8 cellular contexts compared by ENCODE assay signal in genomic region chr16:16358539-16359240, GRCh38. TPM values are rescaled to one million over a fixed set of nuclear protein-coding genes. Genes with fewer than 3 reads are reported as not detected.
DNase-seq lines count a peak whose midpoint lies in the region; ATAC-seq and TF ChIP-seq lines count a peak whose summit lies in the region.
"Not testable (repeated sequence)": the region's sequence is repeated elsewhere in the genome, so short reads cannot be mapped to it uniquely, and the experiment has no call there.

No MANE protein-coding gene starts in this region.

- not testable (repeated sequence) for TF ChIP-seq POLR2A in right lobe of liver (IDR thresholded peaks at IDR 0.05)

- not testable (repeated sequence) for H3K27ac ChIP-seq in colonic mucosa, right lobe of liver, upper lobe of right lung

- not testable (repeated sequence) for TF ChIP-seq CTCF in BE2C (IDR thresholded peaks at IDR 0.05; ENCODE audit: low read depth, low read length); colonic mucosa (IDR thresholded peaks at IDR 0.05); right lobe of liver (IDR thresholded peaks at IDR 0.05); upper lobe of right lung (IDR thresholded peaks at IDR 0.05)

- H3K27me3 ChIP-seq in BE2C, colonic mucosa, right lobe of liver, upper lobe of right lung: not testable (repeated sequence)

- not testable (repeated sequence) for H3K4me3 ChIP-seq in BE2C (ENCODE audit: low read depth, low read length); colonic mucosa; right lobe of liver; upper lobe of right lung

- H3K36me3 ChIP-seq in BE2C, colonic mucosa, right lobe of liver, upper lobe of right lung: not testable (repeated sequence)

- DNase-seq in BE2C: peak; percentile 3
- DNase-seq in activated CD8-positive, alpha-beta memory T cell treated with anti-CD3 and anti-CD28 coated beads for 24 hours: peak; percentile 26
- peak; percentile 6 for DNase-seq in colonic mucosa
- peak; percentile 3 for DNase-seq in left ventricle myocardium superior
- DNase-seq in right lobe of liver: peak in 2 of 3 donors; percentile 7 to 14
- peak; percentile 20 for DNase-seq in mesenteric fat pad (ENCODE audit: low spot score)
- peak; percentile 25 for DNase-seq in sciatic nerve (ENCODE audit: low spot score)
- DNase-seq in upper lobe of right lung: peak; percentile 48

- ATAC-seq in left ventricle myocardium superior, right lobe of liver, sciatic nerve, upper lobe of right lung: not testable (repeated sequence)

- not testable (repeated sequence) for H3K9me3 ChIP-seq in BE2C, colonic mucosa, right lobe of liver, upper lobe of right lung

- intact Hi-C loops in colonic mucosa (cut with DNase I); left ventricle myocardium superior (cut with micrococcal nuclease); right lobe of liver (cut with DNase I); sciatic nerve (cut with DNase I); upper lobe of right lung (cut with DNase I): not testable (repeated sequence)

- not testable (repeated sequence) for H3K9ac ChIP-seq in colonic mucosa (ENCODE audit: low read depth in 2 of 2, low read length in 2 of 2)

- H3K4me1 ChIP-seq in BE2C, colonic mucosa, right lobe of liver, upper lobe of right lung: not testable (repeated sequence)

- WGBS in right lobe of liver (ENCODE audit: insufficient coverage, low coverage, low lambda C conversion rate, missing lambda C conversion rate): 65% methylated on average over 6 of the region's 40 CpGs

RNA-seq across cellular contexts. Expression of gene NPIPA7, which starts 20.2 kb away (rescaled TPM):
- polyA plus RNA-seq in BE2C (2012; ENCODE audit: insufficient read depth, insufficient read length, low read depth): 3.1 TPM
- total RNA-seq in colonic mucosa (1 to 10 TPM; 5.8 to 6.7 TPM), left ventricle myocardium superior (2.9 TPM), right lobe of liver (1 to 10 TPM; 1.8 to 10.0 (median 3.7) TPM), mesenteric fat pad (7.8 TPM), sciatic nerve (17.6 TPM), upper lobe of right lung (7.7 TPM)
